3 cellular contexts compared by ENCODE assay signal in genomic region chr15:73369073-73369694, GRCh38.
A peak's percentile ranks its signal among the peaks of the same experiment; 100 is the strongest.
TF ChIP-seq lines count a peak whose summit lies in the region.

No MANE protein-coding gene starts in this region.

TF ChIP-seq in SK-N-SH, 30 proteins besides CTCF, POLR2A, EP300 and RAD21 (continued from another document):
- TF ChIP-seq, protein P1, sequence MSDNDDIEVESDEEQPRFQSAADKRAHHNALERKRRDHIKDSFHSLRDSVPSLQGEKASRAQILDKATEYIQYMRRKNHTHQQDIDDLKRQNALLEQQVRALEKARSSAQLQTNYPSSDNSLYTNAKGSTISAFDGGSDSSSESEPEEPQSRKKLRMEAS (IDR thresholded peaks at IDR 0.05; ENCODE audit: low read depth) = no peak
- TF ChIP-seq GABPA (IDR thresholded peaks at IDR 0.05; ENCODE audit: low read depth) (no peak), FOSL2 (IDR thresholded peaks at IDR 0.05; ENCODE audit: borderline replicate concordance, low read depth) (no peak), GATA2 (CRISPR knock-in tag; IDR thresholded peaks at IDR 0.05) (no peak), RCOR1 (IDR thresholded peaks at IDR 0.05; ENCODE audit: low read length) (no peak), NRF1 (IDR thresholded peaks at IDR 0.05; ENCODE audit: low read depth, low read length) (no peak), FOXJ3 (CRISPR knock-in tag; IDR thresholded peaks at IDR 0.05) (no peak), SMC3 (IDR thresholded peaks at IDR 0.05; ENCODE audit: low read depth, low read length) (no peak), ELF1 (IDR thresholded peaks at IDR 0.05) (no peak), EZH2phosphoT487 (IDR thresholded peaks at IDR 0.05; ENCODE audit: borderline replicate concordance, low read depth) (no peak), MEF2A (IDR thresholded peaks at IDR 0.05; ENCODE audit: borderline replicate concordance, low read depth) (no peak), TCF12 (IDR thresholded peaks at IDR 0.05) (no peak)
- TF ChIP-seq, protein P2, sequence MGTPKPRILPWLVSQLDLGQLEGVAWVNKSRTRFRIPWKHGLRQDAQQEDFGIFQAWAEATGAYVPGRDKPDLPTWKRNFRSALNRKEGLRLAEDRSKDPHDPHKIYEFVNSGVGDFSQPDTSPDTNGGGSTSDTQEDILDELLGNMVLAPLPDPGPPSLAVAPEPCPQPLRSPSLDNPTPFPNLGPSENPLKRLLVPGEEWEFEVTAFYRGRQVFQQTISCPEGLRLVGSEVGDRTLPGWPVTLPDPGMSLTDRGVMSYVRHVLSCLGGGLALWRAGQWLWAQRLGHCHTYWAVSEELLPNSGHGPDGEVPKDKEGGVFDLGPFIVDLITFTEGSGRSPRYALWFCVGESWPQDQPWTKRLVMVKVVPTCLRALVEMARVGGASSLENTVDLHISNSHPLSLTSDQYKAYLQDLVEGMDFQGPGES (IDR thresholded peaks at IDR 0.05; ENCODE audit: low read depth, low read length) = no peak

TF ChIP-seq in SK-N-SH treated with all-trans-retinoic acid at 6 μM for 48 hours, 23 proteins besides CTCF, POLR2A, EP300 and RAD21 (continues in another document):
- TF ChIP-seq, protein P3, sequence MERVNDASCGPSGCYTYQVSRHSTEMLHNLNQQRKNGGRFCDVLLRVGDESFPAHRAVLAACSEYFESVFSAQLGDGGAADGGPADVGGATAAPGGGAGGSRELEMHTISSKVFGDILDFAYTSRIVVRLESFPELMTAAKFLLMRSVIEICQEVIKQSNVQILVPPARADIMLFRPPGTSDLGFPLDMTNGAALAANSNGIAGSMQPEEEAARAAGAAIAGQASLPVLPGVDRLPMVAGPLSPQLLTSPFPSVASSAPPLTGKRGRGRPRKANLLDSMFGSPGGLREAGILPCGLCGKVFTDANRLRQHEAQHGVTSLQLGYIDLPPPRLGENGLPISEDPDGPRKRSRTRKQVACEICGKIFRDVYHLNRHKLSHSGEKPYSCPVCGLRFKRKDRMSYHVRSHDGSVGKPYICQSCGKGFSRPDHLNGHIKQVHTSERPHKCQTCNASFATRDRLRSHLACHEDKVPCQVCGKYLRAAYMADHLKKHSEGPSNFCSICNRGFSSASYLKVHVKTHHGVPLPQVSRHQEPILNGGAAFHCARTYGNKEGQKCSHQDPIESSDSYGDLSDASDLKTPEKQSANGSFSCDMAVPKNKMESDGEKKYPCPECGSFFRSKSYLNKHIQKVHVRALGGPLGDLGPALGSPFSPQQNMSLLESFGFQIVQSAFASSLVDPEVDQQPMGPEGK (CRISPR knock-in tag; IDR thresholded peaks at IDR 0.05; ENCODE audit: borderline replicate concordance) = no peak
- TF ChIP-seq OSR1 (CRISPR knock-in tag; IDR thresholded peaks at IDR 0.05) (no peak), TSHZ2 (CRISPR knock-in tag; IDR thresholded peaks at IDR 0.05) (no peak), CREB5 (CRISPR knock-in tag; IDR thresholded peaks at IDR 0.05; ENCODE audit: low read depth) (no peak), ESRRG (CRISPR knock-in tag; IDR thresholded peaks at IDR 0.05) (no peak), TCF4 (CRISPR knock-in tag; IDR thresholded peaks at IDR 0.05; ENCODE audit: borderline replicate concordance) (no peak), ZNF8 (CRISPR knock-in tag; IDR thresholded peaks at IDR 0.05) (no peak), ARNTL (CRISPR knock-in tag; IDR thresholded peaks at IDR 0.05; ENCODE audit: borderline replicate concordance, low read depth) (no peak), GLIS3 (CRISPR knock-in tag; IDR thresholded peaks at IDR 0.05) (no peak), ZNF70 (CRISPR knock-in tag; IDR thresholded peaks at IDR 0.05) (no peak), SNAI2 (CRISPR knock-in tag; IDR thresholded peaks at IDR 0.05) (no peak)
- TF ChIP-seq, protein P4, sequence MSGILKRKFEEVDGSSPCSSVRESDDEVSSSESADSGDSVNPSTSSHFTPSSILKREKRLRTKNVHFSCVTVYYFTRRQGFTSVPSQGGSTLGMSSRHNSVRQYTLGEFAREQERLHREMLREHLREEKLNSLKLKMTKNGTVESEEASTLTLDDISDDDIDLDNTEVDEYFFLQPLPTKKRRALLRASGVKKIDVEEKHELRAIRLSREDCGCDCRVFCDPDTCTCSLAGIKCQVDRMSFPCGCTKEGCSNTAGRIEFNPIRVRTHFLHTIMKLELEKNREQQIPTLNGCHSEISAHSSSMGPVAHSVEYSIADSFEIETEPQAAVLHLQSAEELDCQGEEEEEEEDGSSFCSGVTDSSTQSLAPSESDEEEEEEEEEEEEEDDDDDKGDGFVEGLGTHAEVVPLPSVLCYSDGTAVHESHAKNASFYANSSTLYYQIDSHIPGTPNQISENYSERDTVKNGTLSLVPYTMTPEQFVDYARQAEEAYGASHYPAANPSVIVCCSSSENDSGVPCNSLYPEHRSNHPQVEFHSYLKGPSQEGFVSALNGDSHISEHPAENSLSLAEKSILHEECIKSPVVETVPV (CRISPR knock-in tag; IDR thresholded peaks at IDR 0.05) = no peak

TF ChIP-seq in WTC11, 78 proteins besides CTCF, POLR2A, EP300 and RAD21 (continued from another document and continues in another):
- TF ChIP-seq E2F1 (CRISPR knock-in tag; IDR thresholded peaks at IDR 0.05) = 0 out of 2 replicates have a peak, but pooled peaks have one; percentile 38
- TF ChIP-seq STAT6 (CRISPR knock-in tag; conservative IDR thresholded peaks at IDR 0.05; ENCODE audit: low read depth) = no peak
- no peak for TF ChIP-seq NR1H2 (CRISPR knock-in tag; IDR thresholded peaks at IDR 0.05)
- TF ChIP-seq, protein P5, sequence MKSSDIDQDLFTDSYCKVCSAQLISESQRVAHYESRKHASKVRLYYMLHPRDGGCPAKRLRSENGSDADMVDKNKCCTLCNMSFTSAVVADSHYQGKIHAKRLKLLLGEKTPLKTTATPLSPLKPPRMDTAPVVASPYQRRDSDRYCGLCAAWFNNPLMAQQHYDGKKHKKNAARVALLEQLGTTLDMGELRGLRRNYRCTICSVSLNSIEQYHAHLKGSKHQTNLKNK (CRISPR knock-in tag; IDR thresholded peaks at IDR 0.05) = no peak
- TF ChIP-seq, protein P6, sequence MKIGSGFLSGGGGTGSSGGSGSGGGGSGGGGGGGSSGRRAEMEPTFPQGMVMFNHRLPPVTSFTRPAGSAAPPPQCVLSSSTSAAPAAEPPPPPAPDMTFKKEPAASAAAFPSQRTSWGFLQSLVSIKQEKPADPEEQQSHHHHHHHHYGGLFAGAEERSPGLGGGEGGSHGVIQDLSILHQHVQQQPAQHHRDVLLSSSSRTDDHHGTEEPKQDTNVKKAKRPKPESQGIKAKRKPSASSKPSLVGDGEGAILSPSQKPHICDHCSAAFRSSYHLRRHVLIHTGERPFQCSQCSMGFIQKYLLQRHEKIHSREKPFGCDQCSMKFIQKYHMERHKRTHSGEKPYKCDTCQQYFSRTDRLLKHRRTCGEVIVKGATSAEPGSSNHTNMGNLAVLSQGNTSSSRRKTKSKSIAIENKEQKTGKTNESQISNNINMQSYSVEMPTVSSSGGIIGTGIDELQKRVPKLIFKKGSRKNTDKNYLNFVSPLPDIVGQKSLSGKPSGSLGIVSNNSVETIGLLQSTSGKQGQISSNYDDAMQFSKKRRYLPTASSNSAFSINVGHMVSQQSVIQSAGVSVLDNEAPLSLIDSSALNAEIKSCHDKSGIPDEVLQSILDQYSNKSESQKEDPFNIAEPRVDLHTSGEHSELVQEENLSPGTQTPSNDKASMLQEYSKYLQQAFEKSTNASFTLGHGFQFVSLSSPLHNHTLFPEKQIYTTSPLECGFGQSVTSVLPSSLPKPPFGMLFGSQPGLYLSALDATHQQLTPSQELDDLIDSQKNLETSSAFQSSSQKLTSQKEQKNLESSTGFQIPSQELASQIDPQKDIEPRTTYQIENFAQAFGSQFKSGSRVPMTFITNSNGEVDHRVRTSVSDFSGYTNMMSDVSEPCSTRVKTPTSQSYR (CRISPR knock-in tag; IDR thresholded peaks at IDR 0.05) = peak; percentile 68; the same call in 1 of the 2 replicates
- no peak; the same call in 1 of the 2 replicates for TF ChIP-seq CREB1 (CRISPR knock-in tag; IDR thresholded peaks at IDR 0.05)
- TF ChIP-seq JUN (CRISPR knock-in tag; IDR thresholded peaks at IDR 0.05) = no peak
- TF ChIP-seq SMAD4 (CRISPR knock-in tag; IDR thresholded peaks at IDR 0.05) = no peak
- no peak for TF ChIP-seq TEAD4 (CRISPR knock-in tag; IDR thresholded peaks at IDR 0.05)
- no peak for TF ChIP-seq PRRX2 (CRISPR knock-in tag; IDR thresholded peaks at IDR 0.05)
- peak; percentile 76; the same call in 1 of the 2 replicates for TF ChIP-seq ZNF138 (CRISPR knock-in tag; conservative IDR thresholded peaks at IDR 0.05)
- no peak for TF ChIP-seq SOX15 (CRISPR knock-in tag; IDR thresholded peaks at IDR 0.05)
- peak; percentile 28; the same call in 1 of the 2 replicates for TF ChIP-seq ESRRA (CRISPR knock-in tag; IDR thresholded peaks at IDR 0.05; ENCODE audit: borderline replicate concordance)
- 0 out of 2 replicates have a peak, but pooled peaks have one; percentile 23 for TF ChIP-seq ZNF317 (CRISPR knock-in tag; IDR thresholded peaks at IDR 0.05; ENCODE audit: borderline replicate concordance, low read depth)
- TF ChIP-seq, protein P1 (CRISPR knock-in tag; IDR thresholded peaks at IDR 0.05) = peak; percentile 74
- no peak for TF ChIP-seq SP1 (CRISPR knock-in tag; conservative IDR thresholded peaks at IDR 0.05)
- TF ChIP-seq TEAD1 (CRISPR knock-in tag; IDR thresholded peaks at IDR 0.05) = peak; percentile 19; the same call in 1 of the 2 replicates
- TF ChIP-seq, protein P7, sequence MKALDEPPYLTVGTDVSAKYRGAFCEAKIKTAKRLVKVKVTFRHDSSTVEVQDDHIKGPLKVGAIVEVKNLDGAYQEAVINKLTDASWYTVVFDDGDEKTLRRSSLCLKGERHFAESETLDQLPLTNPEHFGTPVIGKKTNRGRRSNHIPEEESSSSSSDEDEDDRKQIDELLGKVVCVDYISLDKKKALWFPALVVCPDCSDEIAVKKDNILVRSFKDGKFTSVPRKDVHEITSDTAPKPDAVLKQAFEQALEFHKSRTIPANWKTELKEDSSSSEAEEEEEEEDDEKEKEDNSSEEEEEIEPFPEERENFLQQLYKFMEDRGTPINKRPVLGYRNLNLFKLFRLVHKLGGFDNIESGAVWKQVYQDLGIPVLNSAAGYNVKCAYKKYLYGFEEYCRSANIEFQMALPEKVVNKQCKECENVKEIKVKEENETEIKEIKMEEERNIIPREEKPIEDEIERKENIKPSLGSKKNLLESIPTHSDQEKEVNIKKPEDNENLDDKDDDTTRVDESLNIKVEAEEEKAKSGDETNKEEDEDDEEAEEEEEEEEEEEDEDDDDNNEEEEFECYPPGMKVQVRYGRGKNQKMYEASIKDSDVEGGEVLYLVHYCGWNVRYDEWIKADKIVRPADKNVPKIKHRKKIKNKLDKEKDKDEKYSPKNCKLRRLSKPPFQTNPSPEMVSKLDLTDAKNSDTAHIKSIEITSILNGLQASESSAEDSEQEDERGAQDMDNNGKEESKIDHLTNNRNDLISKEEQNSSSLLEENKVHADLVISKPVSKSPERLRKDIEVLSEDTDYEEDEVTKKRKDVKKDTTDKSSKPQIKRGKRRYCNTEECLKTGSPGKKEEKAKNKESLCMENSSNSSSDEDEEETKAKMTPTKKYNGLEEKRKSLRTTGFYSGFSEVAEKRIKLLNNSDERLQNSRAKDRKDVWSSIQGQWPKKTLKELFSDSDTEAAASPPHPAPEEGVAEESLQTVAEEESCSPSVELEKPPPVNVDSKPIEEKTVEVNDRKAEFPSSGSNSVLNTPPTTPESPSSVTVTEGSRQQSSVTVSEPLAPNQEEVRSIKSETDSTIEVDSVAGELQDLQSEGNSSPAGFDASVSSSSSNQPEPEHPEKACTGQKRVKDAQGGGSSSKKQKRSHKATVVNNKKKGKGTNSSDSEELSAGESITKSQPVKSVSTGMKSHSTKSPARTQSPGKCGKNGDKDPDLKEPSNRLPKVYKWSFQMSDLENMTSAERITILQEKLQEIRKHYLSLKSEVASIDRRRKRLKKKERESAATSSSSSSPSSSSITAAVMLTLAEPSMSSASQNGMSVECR (CRISPR knock-in tag; IDR thresholded peaks at IDR 0.05; ENCODE audit: borderline replicate concordance) = peak; percentile 77; the same call in 1 of the 2 replicates
- TF ChIP-seq, protein P8, sequence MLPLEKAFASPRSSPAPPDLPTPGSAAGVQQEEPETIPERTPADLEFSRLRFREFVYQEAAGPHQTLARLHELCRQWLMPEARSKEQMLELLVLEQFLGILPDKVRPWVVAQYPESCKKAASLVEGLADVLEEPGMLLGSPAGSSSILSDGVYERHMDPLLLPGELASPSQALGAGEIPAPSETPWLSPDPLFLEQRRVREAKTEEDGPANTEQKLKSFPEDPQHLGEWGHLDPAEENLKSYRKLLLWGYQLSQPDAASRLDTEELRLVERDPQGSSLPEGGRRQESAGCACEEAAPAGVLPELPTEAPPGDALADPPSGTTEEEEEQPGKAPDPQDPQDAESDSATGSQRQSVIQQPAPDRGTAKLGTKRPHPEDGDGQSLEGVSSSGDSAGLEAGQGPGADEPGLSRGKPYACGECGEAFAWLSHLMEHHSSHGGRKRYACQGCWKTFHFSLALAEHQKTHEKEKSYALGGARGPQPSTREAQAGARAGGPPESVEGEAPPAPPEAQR (CRISPR knock-in tag; IDR thresholded peaks at IDR 0.05) = no peak
- no peak for TF ChIP-seq GRHL2 (CRISPR knock-in tag; IDR thresholded peaks at IDR 0.05; ENCODE audit: insufficient replicate concordance, severe bottlenecking)
- TF ChIP-seq ZNF396 (CRISPR knock-in tag; IDR thresholded peaks at IDR 0.05; ENCODE audit: borderline replicate concordance) = no peak
- TF ChIP-seq CREM (CRISPR knock-in tag; IDR thresholded peaks at IDR 0.05) = no peak
- TF ChIP-seq, protein P9, sequence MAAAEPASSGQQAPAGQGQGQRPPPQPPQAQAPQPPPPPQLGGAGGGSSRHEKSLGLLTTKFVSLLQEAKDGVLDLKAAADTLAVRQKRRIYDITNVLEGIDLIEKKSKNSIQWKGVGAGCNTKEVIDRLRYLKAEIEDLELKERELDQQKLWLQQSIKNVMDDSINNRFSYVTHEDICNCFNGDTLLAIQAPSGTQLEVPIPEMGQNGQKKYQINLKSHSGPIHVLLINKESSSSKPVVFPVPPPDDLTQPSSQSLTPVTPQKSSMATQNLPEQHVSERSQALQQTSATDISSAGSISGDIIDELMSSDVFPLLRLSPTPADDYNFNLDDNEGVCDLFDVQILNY (CRISPR knock-in tag; IDR thresholded peaks at IDR 0.05) = 0 out of 2 replicates have a peak, but pooled peaks have one; percentile 29
